Comparison of ENCODE assay signal across 16 cellular contexts in the genomic region with DNA sequence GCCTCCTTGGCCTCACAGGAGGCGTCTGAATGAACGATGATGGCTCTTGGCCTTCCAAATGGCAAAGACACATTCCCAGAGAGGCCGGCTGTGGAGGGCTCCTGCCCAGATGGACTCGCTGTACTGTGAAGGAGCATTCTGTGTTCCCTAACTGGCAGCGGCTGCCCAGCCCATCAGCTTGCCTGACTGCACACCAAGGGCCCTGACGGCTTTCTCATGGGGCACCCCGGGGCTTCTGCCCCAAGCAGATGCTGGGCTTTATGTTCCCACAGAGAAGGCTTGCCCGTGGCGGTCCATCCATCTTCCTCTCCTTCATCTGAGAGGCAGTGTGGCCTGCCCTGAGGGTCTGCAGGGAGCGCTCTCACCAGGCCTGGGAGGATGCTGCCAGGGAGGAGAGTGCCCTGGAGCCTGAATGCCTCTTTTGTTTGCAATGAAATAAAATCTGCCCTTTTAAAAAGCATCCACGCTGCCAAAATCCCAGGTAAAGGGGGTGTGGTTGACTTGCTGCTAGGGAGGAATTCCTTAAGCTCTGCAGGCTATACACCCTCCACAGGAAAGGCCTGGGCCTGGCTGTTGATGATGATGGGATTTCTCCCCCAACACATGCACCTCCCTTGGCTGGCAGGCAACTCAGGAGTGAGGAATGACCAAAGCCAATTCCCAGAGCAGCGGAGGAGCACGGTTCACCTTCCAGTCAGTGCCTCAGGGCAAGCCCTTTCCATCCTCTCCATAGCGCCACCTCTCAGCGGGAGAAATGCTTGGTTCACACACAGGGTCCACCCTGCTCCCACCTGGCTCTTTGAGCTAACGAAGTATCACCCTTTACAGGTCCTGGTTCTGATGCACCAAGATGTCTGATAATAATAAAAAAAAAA.
DNase-seq lines count a peak whose midpoint lies in the region; ATAC-seq, FAIRE-seq and TF ChIP-seq lines count a peak whose summit lies in the region.
"Had no signal": no experiment of that assay in that cellular context is flagged by ENCODE, and none has a peak within 500 bp of the region (broad histone marks: within the 10 kb centered on the region; RNA-seq: fewer than 3 reads in every experiment).

No MANE protein-coding gene starts in this region.

- in situ Hi-C loops in HepG2 (cut with HindIII; ENCODE audit: extremely low pct_ligation_motif_present, low pct_unique_long_range_greater_than_20kb): loop anchor here (10.0 to 25.0 kb wide), 2 partner anchors 160 to 638 kb away; a partner anchor contains a TSS

- CTCF ChIA-PET in HepG2 (lab: Yijun Ruan, JAX; ENCODE audit: low intra/inter-chr PET ratio, low total read pairs): no interaction called here

- H3K4me3 ChIP-seq in HepG2 (replicated peaks in 1 of 3; ENCODE audit: insufficient read depth in 1 of 3, low read depth in 2 of 3, low read length in 3 of 3): no peak overlapping the region
- no peak overlapping the region for H3K4me3 ChIP-seq in right lobe of liver
- H3K4me3 ChIP-seq: coronary artery had no signal

- H3K79me2 ChIP-seq in HepG2 (ENCODE audit: insufficient read depth, low read length): no peaks in the 10 kb centered on the region

- intact Hi-C loops in HepG2 (cut with micrococcal nuclease; ENCODE audit: unreplicated experiment): loop anchor here (5.0 kb wide), 1 partner anchor 162 kb away; no protein-coding TSS in a partner anchor
- intact Hi-C loops in right lobe of liver (cut with DNase I): loop anchor here (10.0 kb wide), 2 partner anchors 150 to 160 kb away; no protein-coding TSS in a partner anchor

- POLR2A ChIA-PET in HepG2 (lab: Yijun Ruan, JAX): no interaction called here

- H3K9me3 ChIP-seq in HepG2 (ENCODE audit: low read length) (no peaks in the 10 kb centered on the region), right lobe of liver (no peaks in the 10 kb centered on the region)

- no peaks in the 10 kb centered on the region for H3K9me3 Mint-ChIP-seq in type B pancreatic cell
- no peaks in the 10 kb centered on the region for H3K9me3 Mint-ChIP-seq in activated T-cell treated with anti-CD3 and anti-CD28 coated beads, Interleukin-2, amount 50 U/mL, for 24 hours
- H3K9me3 Mint-ChIP-seq in activated T-cell treated with anti-CD3 and anti-CD28 coated beads, Interleukin-2, amount 50 U/mL, for 4 hours: no peaks in the 10 kb centered on the region
- H3K9me3 Mint-ChIP-seq: activated CD4-positive, alpha-beta T cell treated with anti-CD3 and anti-CD28 coated beads, Interleukin-2, amount 10 ng/mL, durations not matched to agents 7 days and 5 days; activated T-cell treated with anti-CD3 and anti-CD28 coated beads, Interleukin-2, amount 50 U/mL, for 72 hours had no signal

- no peak for FAIRE-seq in HepG2 (lab: Jason Lieb, UNC)
- FAIRE-seq: D721Med had no signal

- H3K27me3 ChIP-seq in HepG2 (ENCODE audit: control insufficient read depth in 1 of 2, insufficient read depth in 2 of 2, low read length in 2 of 2) (peaks cover 0 to 14% of the 10 kb centered on the region in 2 experiments; a peak in 3 of 5 replicates), right lobe of liver (no peaks in the 10 kb centered on the region)

- no peak overlapping the region for H3K4me3 Mint-ChIP-seq in type B pancreatic cell
- no peak overlapping the region for H3K4me3 Mint-ChIP-seq in activated T-cell treated with anti-CD3 and anti-CD28 coated beads, Interleukin-2, amount 50 U/mL, for 24 hours
- no peak overlapping the region for H3K4me3 Mint-ChIP-seq in activated T-cell treated with anti-CD3 and anti-CD28 coated beads, Interleukin-2, amount 50 U/mL, for 4 hours
- H3K4me3 Mint-ChIP-seq: activated CD4-positive, alpha-beta T cell treated with anti-CD3 and anti-CD28 coated beads, Interleukin-2, amount 10 ng/mL, durations not matched to agents 7 days and 5 days; activated T-cell treated with anti-CD3 and anti-CD28 coated beads, Interleukin-2, amount 50 U/mL, for 72 hours; T-helper 17 cell had no signal

- peaks cover 23% of the 10 kb centered on the region for H3K4me1 Mint-ChIP-seq in type B pancreatic cell (ENCODE audit: unreplicated experiment)
- peaks cover 6% of the 10 kb centered on the region for H3K4me1 Mint-ChIP-seq in activated T-cell treated with anti-CD3 and anti-CD28 coated beads, Interleukin-2, amount 50 U/mL, for 24 hours (ENCODE audit: low read depth)
- peaks cover 6% of the 10 kb centered on the region for H3K4me1 Mint-ChIP-seq in activated T-cell treated with anti-CD3 and anti-CD28 coated beads, Interleukin-2, amount 50 U/mL, for 4 hours (ENCODE audit: low read depth)

- no peaks in the 10 kb centered on the region for H4K20me1 ChIP-seq in HepG2 (ENCODE audit: insufficient read depth, low read length)

- peak overlapping the region; percentile 85 for H3K27ac Mint-ChIP-seq in type B pancreatic cell
- no peak overlapping the region for H3K27ac Mint-ChIP-seq in activated T-cell treated with anti-CD3 and anti-CD28 coated beads, Interleukin-2, amount 50 U/mL, for 24 hours
- H3K27ac Mint-ChIP-seq: activated CD4-positive, alpha-beta T cell treated with anti-CD3 and anti-CD28 coated beads, Interleukin-2, amount 10 ng/mL, durations not matched to agents 7 days and 5 days; activated T-cell treated with anti-CD3 and anti-CD28 coated beads, Interleukin-2, amount 50 U/mL, for 72 hours; T-helper 17 cell had no signal

- no peak for TF ChIP-seq RAD21 in HepG2 (CRISPR knock-in tag; IDR thresholded peaks at IDR 0.05)

- H3K27me3 Mint-ChIP-seq in type B pancreatic cell: peaks cover 2% of the 10 kb centered on the region
- H3K27me3 Mint-ChIP-seq in activated T-cell treated with anti-CD3 and anti-CD28 coated beads, Interleukin-2, amount 50 U/mL, for 24 hours: peaks cover 5% of the 10 kb centered on the region
- H3K27me3 Mint-ChIP-seq in activated T-cell treated with anti-CD3 and anti-CD28 coated beads, Interleukin-2, amount 50 U/mL, for 4 hours (ENCODE audit: low read depth): no peaks in the 10 kb centered on the region

- DNase-seq in HepG2 (ENCODE audit: low spot score): no peak
- DNase-seq in right lobe of liver: no peak
- peak; percentile 13 for DNase-seq in NCI-H226
- peak; percentile 77 for DNase-seq in cerebellum (ENCODE audit: low spot score)
- DNase-seq in type B pancreatic cell (ENCODE audit: extremely low spot score, unreplicated experiment): no peak
- DNase-seq in activated T-cell treated with anti-CD3 and anti-CD28 coated beads, Interleukin-2, amount 50 U/mL, for 24 hours: no peak
- DNase-seq in activated T-cell treated with anti-CD3 and anti-CD28 coated beads, Interleukin-2, amount 50 U/mL, for 4 hours: no peak
- DNase-seq: activated CD4-positive, alpha-beta T cell treated with anti-CD3 and anti-CD28 coated beads, Interleukin-2, amount 10 ng/mL, durations not matched to agents 7 days and 5 days; activated T-cell treated with anti-CD3 and anti-CD28 coated beads, Interleukin-2, amount 50 U/mL, for 72 hours; left cardiac atrium; NCI-H526 treated with DMSO at 0.1 percent for 48 hours; stimulated activated CD4-positive, alpha-beta T cell treated with anti-CD3 and anti-CD28 coated beads, Interleukin-12 subunit alpha, Interleukin-12 subunit beta, amount 100 ng/mL, for 4 hours; T-helper 17 cell had no signal

- H3K36me3 ChIP-seq in HepG2 (replicated peaks in 1 of 2; ENCODE audit: control insufficient read depth in 1 of 2, insufficient read depth in 2 of 2, low read length in 2 of 2) (no peaks in the 10 kb centered on the region), right lobe of liver (no peaks in the 10 kb centered on the region)

- WGBS in HepG2 (ENCODE audit: low lambda C conversion rate): 7% methylated on average over 5 of the region's 16 CpGs
- no CpG with 5 or more reads among the region's 16 CpGs for WGBS in right lobe of liver (ENCODE audit: insufficient coverage, low coverage, low lambda C conversion rate, missing lambda C conversion rate)

- H3K9ac ChIP-seq in HepG2 (ENCODE audit: insufficient read depth, low read depth, low read length): no peak overlapping the region

- ATAC-seq in HepG2 (peak; percentile 28; the same call in 1 of the 3 replicates), right lobe of liver (no peak), HG02973 (IDR thresholded peaks at IDR 0.05; ENCODE audit: unreplicated experiment) (no peak)
- no peak for ATAC-seq in activated T-cell treated with anti-CD3 and anti-CD28 coated beads, Interleukin-2, amount 50 U/mL, for 4 hours
- ATAC-seq: activated T-cell treated with anti-CD3 and anti-CD28 coated beads, Interleukin-2, amount 50 U/mL, for 72 hours; left cardiac atrium; T-helper 17 cell had no signal

- TF ChIP-seq POLR2A in HepG2 (IDR thresholded peaks at IDR 0.05; ENCODE audit: insufficient read depth in 1 of 2, low read depth in 2 of 2, low read length in 2 of 2): no peak
- TF ChIP-seq POLR2A in right lobe of liver (IDR thresholded peaks at IDR 0.05): no peak

- H3K4me2 ChIP-seq in HepG2 (ENCODE audit: low read depth, low read length): no peak overlapping the region

- TF ChIP-seq CTCF in HepG2 (CRISPR knock-in tag; IDR thresholded peaks at IDR 0.05) (no peak), right lobe of liver (IDR thresholded peaks at IDR 0.05) (no peak), type B pancreatic cell (conservative IDR thresholded peaks at IDR 0.05) (no peak)

- no TSS peak for BruUV-seq in HepG2 (replicated peaks; lab: Mats Ljungman, UMichigan)

- TF ChIP-seq EP300 in HepG2 (IDR thresholded peaks at IDR 0.05; ENCODE audit: low read depth in 2 of 2, low read length in 2 of 2): no peak
- no peak for TF ChIP-seq EP300 in HepG2 (CRISPR knock-in tag; IDR thresholded peaks at IDR 0.05; ENCODE audit: borderline replicate concordance)

- H2AFZ ChIP-seq in HepG2 (ENCODE audit: low read length): no peak overlapping the region

- no peaks in the 10 kb centered on the region for H3K36me3 Mint-ChIP-seq in type B pancreatic cell
- H3K36me3 Mint-ChIP-seq in activated T-cell treated with anti-CD3 and anti-CD28 coated beads, Interleukin-2, amount 50 U/mL, for 24 hours (ENCODE audit: low read depth): no peaks in the 10 kb centered on the region
- no peaks in the 10 kb centered on the region for H3K36me3 Mint-ChIP-seq in activated T-cell treated with anti-CD3 and anti-CD28 coated beads, Interleukin-2, amount 50 U/mL, for 4 hours (ENCODE audit: insufficient read depth)

- no peaks in the 10 kb centered on the region for H3K4me1 ChIP-seq in HepG2 (ENCODE audit: insufficient read depth, low read length)
- no peaks in the 10 kb centered on the region for H3K4me1 ChIP-seq in right lobe of liver

- H3K27ac ChIP-seq in HepG2 (ENCODE audit: extremely low read length, insufficient read depth, low read length): no peak overlapping the region
- no peak overlapping the region for H3K27ac ChIP-seq in right lobe of liver
- H3K27ac ChIP-seq: coronary artery had no signal

TF ChIP-seq in HepG2, 621 proteins besides CTCF, POLR2A, EP300 and RAD21 (continues in another document):
- no peak for TF ChIP-seq MATR3 (CRISPR knock-in tag; IDR thresholded peaks at IDR 0.05)
- TF ChIP-seq IRX3 (CRISPR knock-in tag; IDR thresholded peaks at IDR 0.05; ENCODE audit: borderline replicate concordance, low read depth): no peak
- TF ChIP-seq TOPORS (CRISPR knock-in tag; IDR thresholded peaks at IDR 0.05): no peak
- no peak for TF ChIP-seq IKZF1 (IDR thresholded peaks at IDR 0.05)
- TF ChIP-seq SRSF9 (IDR thresholded peaks at IDR 0.05; ENCODE audit: borderline replicate concordance, insufficient read depth, low read depth, low read length, poor library complexity, severe bottlenecking): no peak
- TF ChIP-seq JDP2 (CRISPR knock-in tag; IDR thresholded peaks at IDR 0.05; ENCODE audit: borderline replicate concordance): no peak

Comparison
In these comparisons a context has a peak if more than half of its experiments do, and no peak if none do; other contexts are left out.
1. DNase-seq: peak in NCI-H226 (single experiment) and cerebellum (single experiment); none in HepG2 (single experiment), right lobe of liver (0 of 3), type B pancreatic cell (single experiment), activated T-cell treated with anti-CD3 and anti-CD28 coated beads, Interleukin-2, amount 50 U/mL, for 24 hours (single experiment) and activated T-cell treated with anti-CD3 and anti-CD28 coated beads, Interleukin-2, amount 50 U/mL, for 4 hours (single experiment).